ENCODE assay signal across 8 cellular contexts in the genomic region with DNA sequence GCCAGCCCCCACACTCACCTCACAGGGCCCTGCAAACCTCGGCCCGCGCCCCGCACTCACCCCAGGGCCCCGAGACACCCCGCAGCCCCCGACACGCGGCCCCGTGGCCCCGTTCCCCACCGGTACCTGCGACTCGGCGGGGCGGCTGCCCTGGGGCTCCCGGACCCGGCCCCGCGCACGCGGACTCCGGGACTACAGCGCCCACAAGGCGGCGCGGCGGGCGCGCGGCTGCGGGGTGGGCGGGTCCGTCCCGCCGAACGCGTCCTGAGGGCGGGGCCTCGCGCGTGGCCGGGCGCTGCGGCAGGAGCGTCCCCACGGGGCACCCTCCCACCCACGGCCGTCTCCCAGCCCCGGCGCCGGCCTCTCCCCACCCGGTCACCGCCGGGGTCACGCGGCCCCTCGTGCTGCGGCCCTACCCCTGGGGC. TPM values are rescaled to one million over a fixed set of nuclear protein-coding genes. Genes with fewer than 3 reads are reported as not detected.
DNase-seq lines count a peak whose midpoint lies in the region; ATAC-seq and TF ChIP-seq lines count a peak whose summit lies in the region.

A gene (minus strand): TSS at position 199 of the 425 bp plus-strand sequence. CDS start 4,481 bp downstream, outside the sequence.

- peak within 1 kb of the TSS; percentile 71 for H3K4me3 ChIP-seq in OCI-LY7 (ENCODE audit: low read depth, low read length, poor library complexity, severe bottlenecking)

- H4K20me1 ChIP-seq in OCI-LY7 (ENCODE audit: insufficient read depth, low read length), result no peaks in the 10 kb centered on the region

- H3K4me1 ChIP-seq in OCI-LY7 (ENCODE audit: insufficient read depth, low read length, poor library complexity, severe bottlenecking), result no peaks in the 10 kb centered on the region

- peaks cover 4 to 29% (median 16%) of the 10 kb centered on the region in 4 donors for H3K4me1 Mint-ChIP-seq in naive thymus-derived CD8-positive, alpha-beta T cell
- peaks cover 48% of the 10 kb centered on the region for H3K4me1 Mint-ChIP-seq in stimulated activated naive CD8-positive, alpha-beta T cell treated with anti-CD3 and anti-CD28 coated beads, Interleukin-15, amount 100 ng/mL, for 72 hours

- no peak for TF ChIP-seq CTCF in OCI-LY7 (conservative IDR thresholded peaks at IDR 0.05; ENCODE audit: low read length)

- no peaks in the 10 kb centered on the region for H3K9me3 ChIP-seq in OCI-LY7 (ENCODE audit: low read length)

- H3K27me3 Mint-ChIP-seq in naive thymus-derived CD8-positive, alpha-beta T cell, result no peaks in the 10 kb centered on the region
- H3K27me3 Mint-ChIP-seq in stimulated activated naive CD8-positive, alpha-beta T cell treated with anti-CD3 and anti-CD28 coated beads, Interleukin-15, amount 100 ng/mL, for 72 hours, result no peaks in the 10 kb centered on the region

- peak within 1 kb of the TSS; percentile 95 for H3K4me2 ChIP-seq in OCI-LY7 (ENCODE audit: low read length)

- H3K27ac ChIP-seq in OCI-LY7 (ENCODE audit: low read depth, low read length, poor library complexity, severe bottlenecking), result no peak within 1 kb of the TSS

- H3K36me3 ChIP-seq in OCI-LY7 (ENCODE audit: insufficient read depth, low read length), result no peaks in the 10 kb centered on the region

- peak; percentile 68 for ATAC-seq in HG03045 (IDR thresholded peaks at IDR 0.05; ENCODE audit: unreplicated experiment)
- peak; percentile 84 to 88 for ATAC-seq in naive thymus-derived CD8-positive, alpha-beta T cell
- ATAC-seq in stimulated activated naive CD8-positive, alpha-beta T cell treated with anti-CD3 and anti-CD28 coated beads, Interleukin-15, amount 100 ng/mL, for 72 hours, result peak; percentile 79

- no peaks in the 10 kb centered on the region for H3K36me3 Mint-ChIP-seq in naive thymus-derived CD8-positive, alpha-beta T cell

- CTCF ChIA-PET in OCI-LY7 (lab: Charles Lee; ENCODE audit: unreplicated experiment), result no interaction called here

- intact Hi-C loops in OCI-LY7 (cut with micrococcal nuclease; ENCODE audit: unreplicated experiment), result no loop called here

- H3K79me2 ChIP-seq in OCI-LY7 (ENCODE audit: insufficient read depth, low read depth, low read length), result peaks cover 6% of the 10 kb centered on the region; the same call in 1 of the 2 replicates

- peak within 1 kb of the TSS in 9 of 10 donors; percentile 54 to 88 (median 75) for H3K4me3 Mint-ChIP-seq in naive thymus-derived CD8-positive, alpha-beta T cell
- H3K4me3 Mint-ChIP-seq in stimulated activated naive CD8-positive, alpha-beta T cell treated with anti-CD3 and anti-CD28 coated beads, Interleukin-15, amount 100 ng/mL, for 72 hours, result peak within 1 kb of the TSS; percentile 77 to 86

- no TSS peak for BruUV-seq in OCI-LY7 (replicated peaks; lab: Mats Ljungman, UMichigan)

- POLR2A ChIA-PET in OCI-LY7 (lab: Charles Lee), result no interaction called here
- POLR2A ChIA-PET in naive thymus-derived CD8-positive, alpha-beta T cell (lab: Charles Lee), result interaction anchor here (0.9 kb wide), 1 partner anchor 65 kb away, joined by 5 read pairs; no protein-coding TSS in a partner anchor

- H3K9me2 ChIP-seq in OCI-LY7 (ENCODE audit: insufficient read depth, low read length), result no peaks in the 10 kb centered on the region

- no peak within 1 kb of the TSS for H2AFZ ChIP-seq in OCI-LY7 (ENCODE audit: low read length)

- H3K9me3 Mint-ChIP-seq in naive thymus-derived CD8-positive, alpha-beta T cell, result no peaks in the 10 kb centered on the region
- no peaks in the 10 kb centered on the region for H3K9me3 Mint-ChIP-seq in stimulated activated naive CD8-positive, alpha-beta T cell treated with anti-CD3 and anti-CD28 coated beads, Interleukin-15, amount 100 ng/mL, for 72 hours

- peak within 1 kb of the TSS in 8 of 10 donors; percentile 40 to 91 (median 74) for H3K27ac Mint-ChIP-seq in naive thymus-derived CD8-positive, alpha-beta T cell
- H3K27ac Mint-ChIP-seq in stimulated activated naive CD8-positive, alpha-beta T cell treated with anti-CD3 and anti-CD28 coated beads, Interleukin-15, amount 100 ng/mL, for 72 hours, result peak within 1 kb of the TSS in 1 of 2 donors; percentile 67

- DNase-seq in NCI-H524 (lab: John Stamatoyannopoulos, UW) (peak; percentile 23 to 72), NCI-H524 treated with DMSO at 0.1 percent for 48 hours (lab: John Stamatoyannopoulos, UW) (no peak), OCI-LY7 (ENCODE audit: low spot score) (peak; percentile 73), fibroblast of peridontal ligament (ENCODE audit: extremely low read depth) (peak; percentile 36)
- peak; percentile 79 to 84 for DNase-seq in activated T-cell treated with anti-CD3 and anti-CD28 coated beads, Interleukin-2, amount 50 U/mL, for 48 hours
- DNase-seq in naive thymus-derived CD8-positive, alpha-beta T cell, result peak; percentile 58 to 80 (median 72)
- peak; percentile 70 to 73 for DNase-seq in stimulated activated naive CD8-positive, alpha-beta T cell treated with anti-CD3 and anti-CD28 coated beads, Interleukin-15, amount 100 ng/mL, for 72 hours

RNA-seq across cellular contexts. Expression of the gene that starts here (rescaled TPM):
- 13.2 and 17.9 TPM in 2 replicates for total RNA-seq in OCI-LY7 (2014; rRNA removed; shearing (Covaris generic))
- total RNA-seq in OCI-LY7 (2022), result 41.1 and 41.2 TPM in 2 replicates
- 10 to 100 TPM; 10.2 to 14.4 TPM for total RNA-seq in naive thymus-derived CD8-positive, alpha-beta T cell
- polyA plus RNA-seq in naive thymus-derived CD8-positive, alpha-beta T cell, result 10 to 100 TPM in 1 of 3 donors, 1 to 10 TPM in 2; 4.6 to 12.1 (median 9.3) TPM
